ENCODE assay signal across 19 cellular contexts in the genomic region with DNA sequence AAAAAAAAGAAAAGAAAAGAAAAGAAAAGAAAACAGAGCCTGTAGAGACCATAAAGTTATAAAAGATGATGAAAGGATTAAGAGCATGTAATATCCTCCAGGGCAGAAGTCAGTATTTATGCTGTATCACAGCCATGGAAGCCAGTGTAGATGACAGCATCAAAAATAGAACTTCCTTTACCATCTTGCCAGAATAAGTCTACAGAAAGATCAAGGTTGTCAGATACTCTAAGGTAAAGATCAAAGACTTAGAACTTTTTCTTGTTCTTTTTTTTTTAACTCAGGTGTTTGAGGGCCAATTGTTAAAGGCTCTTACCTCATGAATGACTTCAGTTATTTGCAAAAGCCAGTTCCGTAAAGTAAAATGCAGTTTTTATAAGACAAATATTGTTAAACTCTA. TPM values are rescaled to one million over a fixed set of nuclear protein-coding genes. Genes with fewer than 3 reads are reported as not detected.
DNase-seq lines count a peak whose midpoint lies in the region; ATAC-seq and TF ChIP-seq lines count a peak whose summit lies in the region.
"Had no signal": no experiment of that assay in that cellular context is flagged by ENCODE, and none has a peak within 500 bp of the region (broad histone marks: within the 10 kb centered on the region; RNA-seq: fewer than 3 reads in every experiment).

No MANE protein-coding gene starts in this region.

- no peaks in the 10 kb centered on the region for H3K36me3 ChIP-seq in CD8-positive, alpha-beta T cell (ENCODE audit: insufficient read depth, low read length)
- H3K36me3 ChIP-seq in OCI-LY3 (replicated peaks; ENCODE audit: low read depth, low read length) (no peaks in the 10 kb centered on the region), mesenchymal stem cell (ENCODE audit: control insufficient read depth in 1 of 2, insufficient read depth in 2 of 2, low read depth in 1 of 2, low read length in 2 of 2) (peaks cover 0 to 9% of the 10 kb centered on the region in 2 experiments), psoas muscle (ENCODE audit: insufficient read depth in 1 of 2, low read depth in 1 of 2) (no peaks in the 10 kb centered on the region), GM23248 (ENCODE audit: low read depth) (no peaks in the 10 kb centered on the region)
- H3K36me3 ChIP-seq: HAP-1 had no signal

- H2AFZ ChIP-seq in OCI-LY3 (ENCODE audit: low read depth, low read length) (no peak overlapping the region), mesenchymal stem cell (ENCODE audit: low read depth, low read length) (no peak overlapping the region), GM23248 (no peak overlapping the region)
- H2AFZ ChIP-seq: GM23338 had no signal

- no peak for TF ChIP-seq CTCF in CD8-positive, alpha-beta T cell (IDR thresholded peaks at IDR 0.05)
- TF ChIP-seq CTCF in OCI-LY3 (IDR thresholded peaks at IDR 0.05; ENCODE audit: low read depth, low read length): no peak
- no peak for TF ChIP-seq CTCF in psoas muscle (IDR thresholded peaks at IDR 0.05)

- no peak overlapping the region for H3K4ac ChIP-seq in mesenchymal stem cell (ENCODE audit: low read depth in 1 of 2, low read length in 2 of 2)

- in situ Hi-C loops in GM23248 (cut with MboI): no loop called here

- H2BK15ac ChIP-seq in mesenchymal stem cell (ENCODE audit: low read depth, poor library complexity, severe bottlenecking): no peak overlapping the region

- H3K9ac ChIP-seq in OCI-LY3 (ENCODE audit: low read length): no peak overlapping the region
- no peak overlapping the region for H3K9ac ChIP-seq in mesenchymal stem cell (ENCODE audit: low read length)
- H3K9ac ChIP-seq in GM23248: no peak overlapping the region

- no peak overlapping the region for H2BK12ac ChIP-seq in mesenchymal stem cell (ENCODE audit: low read length in 2 of 2)

- no peak overlapping the region for H2BK5ac ChIP-seq in mesenchymal stem cell (ENCODE audit: low read depth, low read length, poor library complexity, severe bottlenecking)

- no peak overlapping the region for H3K4me3 ChIP-seq in CD8-positive, alpha-beta T cell (ENCODE audit: low read depth, low read length)
- H3K4me3 ChIP-seq in OCI-LY3 (ENCODE audit: low read length) (no peak overlapping the region), mesenchymal stem cell (ENCODE audit: insufficient read depth in 1 of 2, low read depth in 1 of 2, low read length in 2 of 2) (no peak overlapping the region), psoas muscle (no peak overlapping the region), GM23248 (no peak overlapping the region)
- H3K4me3 ChIP-seq: GM23338, HAP-1, K562 had no signal

- no peaks in the 10 kb centered on the region for H3K4me1 ChIP-seq in CD8-positive, alpha-beta T cell (ENCODE audit: insufficient read depth, low read length)
- peaks cover 85% of the 10 kb centered on the region for H3K4me1 ChIP-seq in OCI-LY3 (ENCODE audit: low read length)
- H3K4me1 ChIP-seq in mesenchymal stem cell (ENCODE audit: control insufficient read depth, insufficient read depth, low read depth, low read length): peaks cover 12% of the 10 kb centered on the region
- H3K4me1 ChIP-seq in psoas muscle: peaks cover 18% of the 10 kb centered on the region
- 0 out of 2 replicates have a peak, but pooled peaks cover 13% of the 10 kb centered on the region for H3K4me1 ChIP-seq in GM23248 (ENCODE audit: insufficient read depth)

- H3K36me3 Mint-ChIP-seq in CD8-positive, alpha-beta T cell: no peaks in the 10 kb centered on the region

- intact Hi-C loops in CD8-positive, alpha-beta T cell (cut with DNase I, micrococcal nuclease): no loop called here
- intact Hi-C loops in psoas muscle (cut with DNase I): no loop called here

- H3K79me2 ChIP-seq in OCI-LY3 (ENCODE audit: low read length) (peaks cover 3% of the 10 kb centered on the region; the same call in 1 of the 2 replicates), GM23248 (ENCODE audit: insufficient read depth) (peaks cover 77% of the 10 kb centered on the region)

- H3K27me3 Mint-ChIP-seq in CD8-positive, alpha-beta T cell (ENCODE audit: low read depth): no peaks in the 10 kb centered on the region
- H3K27me3 Mint-ChIP-seq: CD8-positive, alpha-beta memory T cell had no signal

- no peak overlapping the region for H3K4me3 Mint-ChIP-seq in CD8-positive, alpha-beta T cell
- H3K4me3 Mint-ChIP-seq: CD8-positive, alpha-beta memory T cell; GM23338 had no signal

- H3K23ac ChIP-seq in mesenchymal stem cell (ENCODE audit: low read length in 2 of 2): no peak overlapping the region

- no peak overlapping the region for H4K8ac ChIP-seq in mesenchymal stem cell (ENCODE audit: low read length)

- peak; percentile 36 for ATAC-seq in CD8-positive, alpha-beta T cell
- ATAC-seq in psoas muscle (peak in 1 of 4 donors; percentile 40), GM21576 (IDR thresholded peaks at IDR 0.05; ENCODE audit: unreplicated experiment) (no peak)
- ATAC-seq: GM23338, K562, Panc1 had no signal

- H2BK120ac ChIP-seq in mesenchymal stem cell (ENCODE audit: low read depth, low read length): no peak overlapping the region

- H2AK5ac ChIP-seq in mesenchymal stem cell (ENCODE audit: low read length, severe bottlenecking): no peak overlapping the region

- no peaks in the 10 kb centered on the region for H3K9me3 ChIP-seq in CD8-positive, alpha-beta T cell (ENCODE audit: low read length)
- H3K9me3 ChIP-seq in OCI-LY3 (ENCODE audit: insufficient read depth, low read length) (no peaks in the 10 kb centered on the region), mesenchymal stem cell (ENCODE audit: control insufficient read depth, low read length) (no peaks in the 10 kb centered on the region), psoas muscle (no peaks in the 10 kb centered on the region), GM23248 (ENCODE audit: low read depth) (no peaks in the 10 kb centered on the region)

- POLR2A ChIA-PET in CD8-positive, alpha-beta T cell (lab: Charles Lee): no interaction called here

- no peak for DNase-seq in CD8-positive, alpha-beta T cell
- DNase-seq in mesenchymal stem cell (no peak), psoas muscle (no peak), H4 (ENCODE audit: low spot score) (no peak), GM23248 (no peak)
- DNase-seq: C1 segment of cervical spinal cord, Kasumi-1, NCI-H1105 treated with DMSO at 0.1 percent for 48 hours, NCI-H2029, NCI-H446 treated with DMSO at 0.1 percent for 48 hours, NCI-H526 treated with DMSO at 0.1 percent for 48 hours, SHP77 treated with DMSO at 0.1 percent for 48 hours had no signal

- no peak overlapping the region for H3K27ac ChIP-seq in CD8-positive, alpha-beta T cell (ENCODE audit: low read depth, low read length)
- H3K27ac ChIP-seq in OCI-LY3 (ENCODE audit: low read length): peak overlapping the region; percentile 13; the same call in 1 of the 2 replicates
- peak overlapping the region; percentile 14 for H3K27ac ChIP-seq in mesenchymal stem cell (ENCODE audit: low read length, poor library complexity, severe bottlenecking)
- peak overlapping the region; percentile 21 for H3K27ac ChIP-seq in psoas muscle
- H3K27ac ChIP-seq in GM23248: no peak overlapping the region

- H3K27me3 ChIP-seq in CD8-positive, alpha-beta T cell (ENCODE audit: insufficient read depth, low read length): no peaks in the 10 kb centered on the region
- H3K27me3 ChIP-seq in OCI-LY3 (ENCODE audit: low read depth, low read length): no peaks in the 10 kb centered on the region
- H3K27me3 ChIP-seq in mesenchymal stem cell (ENCODE audit: control insufficient read depth in 1 of 2, insufficient read depth in 1 of 2, low read length in 2 of 2): no peaks in the 10 kb centered on the region
- H3K27me3 ChIP-seq in psoas muscle (ENCODE audit: insufficient read depth in 3 of 3, low read length in 2 of 3): no peaks in the 10 kb centered on the region
- no peaks in the 10 kb centered on the region for H3K27me3 ChIP-seq in GM23248 (replicated peaks; ENCODE audit: insufficient read depth)

- no peak overlapping the region for H3K14ac ChIP-seq in mesenchymal stem cell (ENCODE audit: low read length in 2 of 2)

- CTCF ChIA-PET in CD8-positive, alpha-beta T cell (lab: Charles Lee): interaction anchor here (0.7 kb wide), 1 partner anchor 16 kb away, joined by 4 read pairs; no protein-coding TSS in a partner anchor

- H3K4me1 Mint-ChIP-seq in CD8-positive, alpha-beta T cell (ENCODE audit: low read depth): peaks cover 4% of the 10 kb centered on the region
- H3K4me1 Mint-ChIP-seq: GM23338 had no signal

- no peaks in the 10 kb centered on the region; the same call in 1 of the 2 replicates for H3F3A ChIP-seq in GM23248 (ENCODE audit: insufficient read depth)

- H3K4me2 ChIP-seq in OCI-LY3 (ENCODE audit: low read length) (0 out of 2 replicates have a peak overlapping the region, but pooled peaks have one; percentile 20), mesenchymal stem cell (ENCODE audit: low read length, poor library complexity, severe bottlenecking) (no peak overlapping the region), GM23248 (ENCODE audit: unreplicated experiment) (no peak overlapping the region)
- H3K4me2 ChIP-seq: GM23338 had no signal

- no peaks in the 10 kb centered on the region for H4K20me1 ChIP-seq in OCI-LY3 (ENCODE audit: insufficient read depth, low read length)
- H4K20me1 ChIP-seq in GM23248 (ENCODE audit: insufficient read depth): no peaks in the 10 kb centered on the region

- H3K9me3 Mint-ChIP-seq in CD8-positive, alpha-beta T cell: no peaks in the 10 kb centered on the region
- H3K9me3 Mint-ChIP-seq: CD8-positive, alpha-beta memory T cell; GM23338 had no signal

- no peak overlapping the region for H3K18ac ChIP-seq in mesenchymal stem cell (ENCODE audit: low read depth in 1 of 2, low read length in 2 of 2)

- WGBS in mesenchymal stem cell: no CpG with 5 or more reads among the region's 1 CpG
- 95 to 98% (median 96%) methylated on average over 1 of the region's 1 CpG for WGBS in psoas muscle, 3 donors
- 97 to 100% methylated on average over 1 of the region's 1 CpG for WGBS in GM23248 (ENCODE audit: low coverage in 1 of 2, low lambda C conversion rate in 2 of 2, missing lambda C conversion rate in 2 of 2), 2 experiments

- no peaks in the 10 kb centered on the region for H3K9me2 ChIP-seq in GM23248 (ENCODE audit: insufficient read depth)

- no peak overlapping the region for H3K27ac Mint-ChIP-seq in CD8-positive, alpha-beta T cell
- H3K27ac Mint-ChIP-seq: CD8-positive, alpha-beta memory T cell; GM23338 had no signal

- peaks cover 6% of the 10 kb centered on the region for H3K79me1 ChIP-seq in mesenchymal stem cell (replicated peaks; ENCODE audit: low read length, poor library complexity, severe bottlenecking)

- no peak overlapping the region for H4K91ac ChIP-seq in mesenchymal stem cell (ENCODE audit: low read length)

RNA-seq across cellular contexts. Expression of gene ARHGAP18, which starts 54.6 kb away (rescaled TPM):
- total RNA-seq in CD8-positive, alpha-beta T cell: 1 to 10 TPM in 1 of 2 experiments, under 1 TPM in 1; 0.71 to 1.5 TPM
- polyA plus RNA-seq in mesenchymal stem cell (2013, experiment 1 of 2): 22.2 TPM
- polyA plus RNA-seq in mesenchymal stem cell (2013, experiment 2 of 2): 22.1 TPM
- total RNA-seq in psoas muscle: 1 to 10 TPM; 5.2 to 6.8 (median 5.5) TPM
- polyA plus RNA-seq in psoas muscle: 1 to 10 TPM; 1.6 to 6.0 (median 4.3) TPM
- total RNA-seq in H4 (2014; rRNA removed; shearing (Covaris generic)): 8.0 and 8.9 TPM in 2 replicates
- 23.8 and 25.3 TPM in 2 replicates for total RNA-seq in GM23248 (2014; rRNA removed; shearing (Covaris generic))
- polyA plus RNA-seq in GM23248 (2016; fragmentation: Nextera tagmentation; extraction: Ambion mirVana): 12.0 and 12.5 TPM in 2 replicates

Comparison
In these comparisons a context has a peak if more than half of its experiments do, and no peak if none do; other contexts are left out.
1. H3K27ac ChIP-seq: peak in OCI-LY3 (single experiment), mesenchymal stem cell (single experiment) and psoas muscle (single experiment); none in CD8-positive, alpha-beta T cell (single experiment) and GM23248 (single experiment).